In genomic region chr4:186707574-186707973, GRCh38 we compare ENCODE assay signal across 13 cellular contexts. TPM values are rescaled to one million over a fixed set of nuclear protein-coding genes. Genes with fewer than 3 reads are reported as not detected.
"Had no signal": no experiment of that assay in that cellular context is flagged by ENCODE, and none has a peak within 500 bp of the region (broad histone marks: within the 10 kb centered on the region; RNA-seq: fewer than 3 reads in every experiment).

No MANE protein-coding gene starts in this region.

- H3K27ac Mint-ChIP-seq: dendritic cell treated with granulocyte-macrophage colony-stimulating factor and Interleukin-4, amounts not matched to agents 40 ng/mL and 50 ng/mL, for 4 days; naive thymus-derived CD8-positive, alpha-beta T cell; type B pancreatic cell had no signal

- H3K36me3 Mint-ChIP-seq: naive thymus-derived CD8-positive, alpha-beta T cell had no signal

- H3K9me3 ChIP-seq: left lung, neutrophil, psoas muscle had no signal

- H3K4me3 Mint-ChIP-seq: dendritic cell treated with granulocyte-macrophage colony-stimulating factor and Interleukin-4, amounts not matched to agents 40 ng/mL and 50 ng/mL, for 4 days; naive thymus-derived CD8-positive, alpha-beta T cell; type B pancreatic cell had no signal

- H3K4me3 ChIP-seq: left lung, psoas muscle had no signal

- DNase-seq: foreskin keratinocyte; hippocampal formation; left lung; mesendoderm; naive thymus-derived CD8-positive, alpha-beta T cell; psoas muscle; retina; small intestine; stimulated activated CD4-positive, alpha-beta T cell treated with anti-CD3 and anti-CD28 coated beads, Interleukin-12 subunit alpha, Interleukin-12 subunit beta, amount 100 ng/mL, for 4 hours; stimulated activated naive CD4-positive, alpha-beta T cell treated with Interleukin-2 at 50 U/mL for 16 hours had no signal

- H3K27ac ChIP-seq: foreskin keratinocyte, left lung, neutrophil, psoas muscle had no signal

- H3K36me3 ChIP-seq: neutrophil had no signal

- H3K27me3 Mint-ChIP-seq: dendritic cell treated with granulocyte-macrophage colony-stimulating factor and Interleukin-4, amounts not matched to agents 40 ng/mL and 50 ng/mL, for 4 days; type B pancreatic cell had no signal

- H3K27me3 ChIP-seq: foreskin keratinocyte, left lung, neutrophil had no signal

- H3K4me1 Mint-ChIP-seq: naive thymus-derived CD8-positive, alpha-beta T cell had no signal

- ATAC-seq: foreskin keratinocyte; left lung; naive thymus-derived CD8-positive, alpha-beta T cell; psoas muscle had no signal

- H3K4me1 ChIP-seq: foreskin keratinocyte, left lung, psoas muscle had no signal

RNA-seq across cellular contexts. Expression of gene FAT1, which starts 16.1 kb away (rescaled TPM):
- total RNA-seq: naive thymus-derived CD8-positive, alpha-beta T cell had no signal
- polyA plus RNA-seq: naive thymus-derived CD8-positive, alpha-beta T cell had no signal
